In genomic region chr1:27547220-27548116, GRCh38 we compare ENCODE assay signal across 19 cellular contexts. TPM values are rescaled to one million over a fixed set of nuclear protein-coding genes. Genes with fewer than 3 reads are reported as not detected.
DNase-seq lines count a peak whose midpoint lies in the region; ATAC-seq and TF ChIP-seq lines count a peak whose summit lies in the region.
"Had no signal": no experiment of that assay in that cellular context is flagged by ENCODE, and none has a peak within 500 bp of the region (broad histone marks: within the 10 kb centered on the region; RNA-seq: fewer than 3 reads in every experiment).

No MANE protein-coding gene starts in this region.

- no peak for TF ChIP-seq EP300 in transverse colon (IDR thresholded peaks at IDR 0.05; ENCODE audit: low read depth)

- no peak overlapping the region for H3K4me3 ChIP-seq in cardiac muscle cell
- H3K4me3 ChIP-seq in choroid plexus epithelial cell (ENCODE audit: low read depth, low read length) = no peak overlapping the region
- no peak overlapping the region for H3K4me3 ChIP-seq in upper lobe of right lung
- no peak overlapping the region for H3K4me3 ChIP-seq in effector memory CD4-positive, alpha-beta T cell (ENCODE audit: insufficient read depth, low read depth, low read length, poor library complexity, severe bottlenecking)
- no peak overlapping the region for H3K4me3 ChIP-seq in transverse colon
- H3K4me3 ChIP-seq: GM12878, SJSA1 had no signal

- in situ Hi-C loops in transverse colon (cut with MboI; ENCODE audit: low pct_ligation_motif_present in 1 of 4, low pct_unique_long_range_greater_than_20kb in 1 of 4, low sequenced_read_pairs in 3 of 4) = no loop called here

- H3K4me1 ChIP-seq in cardiac muscle cell (ENCODE audit: low read depth) (peaks cover 15% of the 10 kb centered on the region), upper lobe of right lung (peaks cover 43% of the 10 kb centered on the region), transverse colon (peaks cover 15 to 40% (median 21%) of the 10 kb centered on the region in 4 donors)
- H3K4me1 ChIP-seq in effector memory CD4-positive, alpha-beta T cell (ENCODE audit: control insufficient read depth, insufficient read depth, low read length, poor library complexity, severe bottlenecking) = no peaks in the 10 kb centered on the region

- H3K36me3 ChIP-seq in cardiac muscle cell = peaks cover 26% of the 10 kb centered on the region
- H3K36me3 ChIP-seq in upper lobe of right lung = peaks cover 45% of the 10 kb centered on the region
- peaks cover 30% of the 10 kb centered on the region for H3K36me3 ChIP-seq in effector memory CD4-positive, alpha-beta T cell (ENCODE audit: control insufficient read depth, insufficient read depth, low read length)
- peaks cover 0 to 16% (median 5%) of the 10 kb centered on the region in 4 donors for H3K36me3 ChIP-seq in transverse colon

- peaks cover 35% of the 10 kb centered on the region for H3K4me1 Mint-ChIP-seq in nephron

- peak overlapping the region; percentile 67 for H3K27ac ChIP-seq in cardiac muscle cell
- H3K27ac ChIP-seq in upper lobe of right lung = peak overlapping the region; percentile 71
- no peak overlapping the region for H3K27ac ChIP-seq in effector memory CD4-positive, alpha-beta T cell (ENCODE audit: insufficient read depth, low read length, poor library complexity, severe bottlenecking)
- peak overlapping the region in 1 of 4 donors; percentile 87 for H3K27ac ChIP-seq in transverse colon
- H3K27ac ChIP-seq: SJSA1 had no signal

- intact Hi-C loops in cardiac septum (cut with DNase I) (no loop called here), upper lobe of right lung (cut with DNase I) (no loop called here), transverse colon (cut with DNase I; ENCODE audit: low total_unique reads) (no loop called here)

- DNase-seq in cardiac muscle cell (ENCODE audit: low read depth in 1 of 2, low spot score in 1 of 2) (no peak), cardiac septum (ENCODE audit: low spot score) (no peak), choroid plexus epithelial cell (ENCODE audit: low read depth) (no peak), upper lobe of right lung (no peak), transverse colon (no peak)
- DNase-seq in effector memory CD4-positive, alpha-beta T cell = no peak
- DNase-seq: ACHN; activated CD4-positive, CD25-positive, alpha-beta regulatory T cell; activated T-cell treated with anti-CD3 and anti-CD28 coated beads, Interleukin-2, amount 50 U/mL, for 72 hours; central memory CD4-positive, alpha-beta T cell; HCEC 1CT; naive B cell; NCI-H1930; small intestine had no signal

- ATAC-seq in upper lobe of right lung (no peak), GM18867 (IDR thresholded peaks at IDR 0.05; ENCODE audit: unreplicated experiment) (no peak)
- ATAC-seq: activated T-cell treated with anti-CD3 and anti-CD28 coated beads, Interleukin-2, amount 50 U/mL, for 72 hours; GM12878 had no signal

- no peak overlapping the region for H3K4me3 Mint-ChIP-seq in nephron
- H3K4me3 Mint-ChIP-seq: activated T-cell treated with anti-CD3 and anti-CD28 coated beads, Interleukin-2, amount 50 U/mL, for 72 hours; IgD-negative memory B cell; naive B cell had no signal

- no peaks in the 10 kb centered on the region for H3K9me3 Mint-ChIP-seq in nephron
- H3K9me3 Mint-ChIP-seq: activated T-cell treated with anti-CD3 and anti-CD28 coated beads, Interleukin-2, amount 50 U/mL, for 72 hours; IgD-negative memory B cell; naive B cell had no signal

- TF ChIP-seq POLR2A in transverse colon (IDR thresholded peaks at IDR 0.05) = no peak

- WGBS in transverse colon (ENCODE audit: low coverage in 1 of 2), 2 donors = 96% methylated on average over 39 of the region's 44 CpGs; no CpG with 5 or more reads in 1 of the 2 donors

- H3K36me3 Mint-ChIP-seq in nephron (ENCODE audit: low read depth) = peaks cover 48% of the 10 kb centered on the region
- H3K36me3 Mint-ChIP-seq: naive B cell had no signal

- TF ChIP-seq CTCF in cardiac muscle cell (IDR thresholded peaks at IDR 0.05; ENCODE audit: low read depth, low read length) (peak; percentile 3), choroid plexus epithelial cell (conservative IDR thresholded peaks at IDR 0.05; ENCODE audit: low read depth, low read length) (peak; percentile 18), nephron (IDR thresholded peaks at IDR 0.05; ENCODE audit: unreplicated experiment in 3 of 3) (no peak), upper lobe of right lung (IDR thresholded peaks at IDR 0.05) (no peak), transverse colon (IDR thresholded peaks at IDR 0.05) (no peak)

- H3K9me3 ChIP-seq in cardiac muscle cell (ENCODE audit: low read depth) (no peaks in the 10 kb centered on the region), upper lobe of right lung (no peaks in the 10 kb centered on the region), transverse colon (no peaks in the 10 kb centered on the region)
- H3K9me3 ChIP-seq in effector memory CD4-positive, alpha-beta T cell (ENCODE audit: control insufficient read depth, low read length) = no peaks in the 10 kb centered on the region
- H3K9me3 ChIP-seq: SJSA1 had no signal

- peak overlapping the region in 2 of 3 experiments; percentile 48 to 91 for H3K27ac Mint-ChIP-seq in nephron
- H3K27ac Mint-ChIP-seq: activated T-cell treated with anti-CD3 and anti-CD28 coated beads, Interleukin-2, amount 50 U/mL, for 72 hours; IgD-negative memory B cell had no signal

- no peaks in the 10 kb centered on the region for H3K27me3 ChIP-seq in cardiac muscle cell
- no peaks in the 10 kb centered on the region for H3K27me3 ChIP-seq in upper lobe of right lung
- no peaks in the 10 kb centered on the region for H3K27me3 ChIP-seq in effector memory CD4-positive, alpha-beta T cell (replicated peaks; ENCODE audit: control insufficient read depth, insufficient read depth, low read length, poor library complexity, severe bottlenecking)
- no peaks in the 10 kb centered on the region for H3K27me3 ChIP-seq in transverse colon
- H3K27me3 ChIP-seq: SJSA1 had no signal

- H3K27me3 Mint-ChIP-seq in nephron (ENCODE audit: low read depth) = no peaks in the 10 kb centered on the region
- H3K27me3 Mint-ChIP-seq: IgD-negative memory B cell, naive B cell had no signal

RNA-seq across cellular contexts. Expression of gene AHDC1, which starts 56.5 kb away (rescaled TPM):
- total RNA-seq in cardiac muscle cell (31.0 and 58.1 TPM in 2 replicates), cardiac septum (57.7 TPM), upper lobe of right lung (34.2 TPM), transverse colon (10 to 100 TPM; 11.7 to 34.4 (median 21.3) TPM)
- polyA plus RNA-seq in cardiac muscle cell = 16.3 and 21.1 TPM in 2 replicates

RNA-seq across cellular contexts. Expression of gene WASF2, which starts 57.5 kb away (rescaled TPM):
- total RNA-seq in cardiac muscle cell (18.8 and 32.7 TPM in 2 replicates), cardiac septum (59.3 TPM), upper lobe of right lung (156 TPM), transverse colon (100 to 1,000 TPM in 1 of 4 donors, 10 to 100 TPM in 3; 34.6 to 114 (median 60.9) TPM)
- 53.4 and 69.2 TPM in 2 replicates for polyA plus RNA-seq in cardiac muscle cell

Comparison
In these comparisons a context has a peak if more than half of its experiments do, and no peak if none do; other contexts are left out.
1. CTCF ChIP-seq: peak in cardiac muscle cell (single experiment) and choroid plexus epithelial cell (single experiment); none in nephron (0 of 3), upper lobe of right lung (single experiment) and transverse colon (0 of 5).